In the genomic region with DNA sequence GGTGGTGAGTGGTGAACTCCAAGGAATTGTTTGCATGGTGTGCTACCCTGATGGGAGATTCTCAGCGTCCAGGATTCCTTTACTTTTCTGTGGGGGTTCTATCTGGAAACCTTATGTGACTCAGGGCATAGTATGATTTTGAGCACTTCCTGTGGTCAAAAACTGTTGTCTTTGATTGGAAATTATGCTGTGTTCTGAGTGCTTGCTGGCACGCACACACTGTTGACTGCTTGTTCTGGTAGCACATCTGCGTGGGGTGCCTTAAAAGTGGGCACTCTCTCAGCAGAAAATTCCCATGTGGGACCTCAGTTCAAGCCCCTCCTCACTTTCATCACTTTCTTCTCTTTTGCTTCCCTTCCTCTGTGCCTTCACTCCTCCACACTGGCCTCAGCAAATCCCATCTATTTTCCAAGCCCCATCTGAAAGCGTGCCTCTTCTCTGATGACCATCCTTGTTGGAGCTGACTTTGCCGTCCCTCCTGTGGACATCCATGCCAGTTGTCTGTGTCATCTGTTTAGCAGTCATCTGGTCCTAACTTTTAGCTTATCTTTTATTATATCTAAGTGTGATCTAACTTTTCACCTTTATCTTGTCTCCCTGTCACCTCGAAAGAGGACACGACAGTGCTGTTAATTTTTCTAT, we compare ENCODE assay signal across 11 cellular contexts. TPM values are rescaled to one million over a fixed set of nuclear protein-coding genes. Genes with fewer than 3 reads are reported as not detected.
DNase-seq lines count a peak whose midpoint lies in the region; ATAC-seq, FAIRE-seq and TF ChIP-seq lines count a peak whose summit lies in the region.
"Had no signal": no experiment of that assay in that cellular context is flagged by ENCODE, and none has a peak within 500 bp of the region (broad histone marks: within the 10 kb centered on the region; RNA-seq: fewer than 3 reads in every experiment).

No MANE protein-coding gene starts in this region.

- H3K4me3 Mint-ChIP-seq in activated naive CD4-positive, alpha-beta T cell treated with anti-CD3 and anti-CD28 coated beads, Interleukin-2, amount 10 ng/mL, durations not matched to agents 7 days and 5 days: no peak overlapping the region
- H3K4me3 Mint-ChIP-seq in T-cell: no peak overlapping the region
- no peak overlapping the region for H3K4me3 Mint-ChIP-seq in stimulated activated naive CD8-positive, alpha-beta T cell treated with anti-CD3 and anti-CD28 coated beads, Interleukin-15, Interleukin-2, amounts not matched to agents 100 ng/mL and 50 ng/mL, for 24 hours
- H3K4me3 Mint-ChIP-seq: CD14-positive monocyte, memory B cell had no signal

- peaks cover 31% of the 10 kb centered on the region for H3K4me1 Mint-ChIP-seq in activated naive CD4-positive, alpha-beta T cell treated with anti-CD3 and anti-CD28 coated beads, Interleukin-2, amount 10 ng/mL, durations not matched to agents 7 days and 5 days
- peaks cover 27 to 55% (median 52%) of the 10 kb centered on the region in 3 donors for H3K4me1 Mint-ChIP-seq in T-cell
- H3K4me1 Mint-ChIP-seq in stimulated activated naive CD8-positive, alpha-beta T cell treated with anti-CD3 and anti-CD28 coated beads, Interleukin-15, Interleukin-2, amounts not matched to agents 100 ng/mL and 50 ng/mL, for 24 hours (ENCODE audit: low read depth): peaks cover 56% of the 10 kb centered on the region

- POLR2A ChIA-PET in T-cell (lab: Charles Lee) (no interaction called here), endothelial cell of umbilical vein (lab: Charles Lee) (no interaction called here)

- CTCF ChIA-PET in activated naive CD4-positive, alpha-beta T cell treated with anti-CD3 and anti-CD28 coated beads, Interleukin-2, amount 10 ng/mL, durations not matched to agents 7 days and 5 days (lab: Charles Lee): no interaction called here
- CTCF ChIA-PET in T-cell (lab: Charles Lee): interaction anchor here in 1 of 2 donors (0.8 to 1.0 kb wide), 2 partner anchors 9 to 85 kb away, joined by 3 read pairs; no protein-coding TSS in a partner anchor
- CTCF ChIA-PET in endothelial cell of umbilical vein (lab: Charles Lee): interaction anchor here (0.9 kb wide), 1 partner anchor 28 kb away, joined by 3 read pairs; no protein-coding TSS in a partner anchor

- H3K27ac Mint-ChIP-seq in activated naive CD4-positive, alpha-beta T cell treated with anti-CD3 and anti-CD28 coated beads, Interleukin-2, amount 10 ng/mL, durations not matched to agents 7 days and 5 days: no peak overlapping the region
- peak overlapping the region; percentile 11 to 38 for H3K27ac Mint-ChIP-seq in T-cell
- peak overlapping the region; percentile 87 for H3K27ac Mint-ChIP-seq in stimulated activated naive CD8-positive, alpha-beta T cell treated with anti-CD3 and anti-CD28 coated beads, Interleukin-15, Interleukin-2, amounts not matched to agents 100 ng/mL and 50 ng/mL, for 24 hours
- H3K27ac Mint-ChIP-seq: memory B cell had no signal

- H3K4me3 ChIP-seq in endothelial cell of umbilical vein (replicated peaks in 1 of 3; ENCODE audit: insufficient read depth in 1 of 3, low read depth in 1 of 3, low read length in 3 of 3) (no peak overlapping the region), coronary artery (no peak overlapping the region), prostate gland (no peak overlapping the region)

- no peaks in the 10 kb centered on the region for H3K27me3 Mint-ChIP-seq in activated naive CD4-positive, alpha-beta T cell treated with anti-CD3 and anti-CD28 coated beads, Interleukin-2, amount 10 ng/mL, durations not matched to agents 7 days and 5 days
- no peaks in the 10 kb centered on the region for H3K27me3 Mint-ChIP-seq in T-cell
- H3K27me3 Mint-ChIP-seq in stimulated activated naive CD8-positive, alpha-beta T cell treated with anti-CD3 and anti-CD28 coated beads, Interleukin-15, Interleukin-2, amounts not matched to agents 100 ng/mL and 50 ng/mL, for 24 hours: no peaks in the 10 kb centered on the region
- H3K27me3 Mint-ChIP-seq: memory B cell had no signal

- WGBS in prostate gland: 82% methylated on average over 7 of the region's 7 CpGs

- TF ChIP-seq CTCF in endothelial cell of umbilical vein (IDR thresholded peaks at IDR 0.05; ENCODE audit: extremely low read depth in 1 of 2, insufficient read depth in 1 of 2, low read depth in 1 of 2, low read length in 2 of 2) (no peak), coronary artery (IDR thresholded peaks at IDR 0.05) (no peak), prostate gland (IDR thresholded peaks at IDR 0.05) (no peak)

- H3K9me3 ChIP-seq in endothelial cell of umbilical vein (replicated peaks; ENCODE audit: control insufficient read depth, insufficient read depth, low read length): no peaks in the 10 kb centered on the region
- no peaks in the 10 kb centered on the region for H3K9me3 ChIP-seq in prostate gland

- no peaks in the 10 kb centered on the region for H3K36me3 ChIP-seq in endothelial cell of umbilical vein (ENCODE audit: control insufficient read depth in 2 of 2, extremely low read depth in 1 of 2, insufficient read depth in 2 of 2, low read length in 2 of 2)
- H3K36me3 ChIP-seq in prostate gland: no peaks in the 10 kb centered on the region

- H4K20me1 ChIP-seq in endothelial cell of umbilical vein (replicated peaks; ENCODE audit: control insufficient read depth, extremely low read depth, insufficient read depth, low read length): no peaks in the 10 kb centered on the region

- peak overlapping the region; percentile 23 for H3K27ac ChIP-seq in endothelial cell of umbilical vein (ENCODE audit: insufficient read depth, low read depth, low read length)
- H3K27ac ChIP-seq in coronary artery: no peak overlapping the region
- H3K27ac ChIP-seq in prostate gland: no peak overlapping the region
- H3K27ac ChIP-seq: epithelial cell of prostate had no signal

- dilution Hi-C loops in endothelial cell of umbilical vein (cut with MboI; ENCODE audit: extremely low pct_ligation_motif_present, low sequenced_read_pairs): no loop called here

- peaks cover 3% of the 10 kb centered on the region for H3K79me2 ChIP-seq in endothelial cell of umbilical vein (ENCODE audit: control insufficient read depth, insufficient read depth, low read length)

- H3K9me1 ChIP-seq in endothelial cell of umbilical vein (replicated peaks; ENCODE audit: control insufficient read depth, extremely low read depth, insufficient read depth, low read length): no peaks in the 10 kb centered on the region

- no TSS peak for BruUV-seq in endothelial cell of umbilical vein (replicated peaks; lab: Mats Ljungman, UMichigan)

- no peaks in the 10 kb centered on the region for H3K9me3 Mint-ChIP-seq in activated naive CD4-positive, alpha-beta T cell treated with anti-CD3 and anti-CD28 coated beads, Interleukin-2, amount 10 ng/mL, durations not matched to agents 7 days and 5 days
- no peaks in the 10 kb centered on the region for H3K9me3 Mint-ChIP-seq in T-cell
- no peaks in the 10 kb centered on the region for H3K9me3 Mint-ChIP-seq in stimulated activated naive CD8-positive, alpha-beta T cell treated with anti-CD3 and anti-CD28 coated beads, Interleukin-15, Interleukin-2, amounts not matched to agents 100 ng/mL and 50 ng/mL, for 24 hours
- H3K9me3 Mint-ChIP-seq: memory B cell had no signal

- peaks cover 18% of the 10 kb centered on the region for H3K36me3 Mint-ChIP-seq in activated naive CD4-positive, alpha-beta T cell treated with anti-CD3 and anti-CD28 coated beads, Interleukin-2, amount 10 ng/mL, durations not matched to agents 7 days and 5 days
- H3K36me3 Mint-ChIP-seq in T-cell: peaks cover 18% of the 10 kb centered on the region
- H3K36me3 Mint-ChIP-seq in stimulated activated naive CD8-positive, alpha-beta T cell treated with anti-CD3 and anti-CD28 coated beads, Interleukin-15, Interleukin-2, amounts not matched to agents 100 ng/mL and 50 ng/mL, for 24 hours (ENCODE audit: low read depth): peaks cover 6% of the 10 kb centered on the region

- peak overlapping the region; percentile 1 for H3K4me2 ChIP-seq in endothelial cell of umbilical vein (ENCODE audit: insufficient read depth, low read length)

- H3K27me3 ChIP-seq in endothelial cell of umbilical vein (ENCODE audit: control insufficient read depth in 2 of 2, insufficient read depth in 2 of 2, low read length in 2 of 2) (no peaks in the 10 kb centered on the region), prostate gland (replicated peaks; ENCODE audit: insufficient read depth) (no peaks in the 10 kb centered on the region)

- FAIRE-seq in endothelial cell of umbilical vein (lab: Jason Lieb, UNC): peak; percentile 90

- intact Hi-C loops in endothelial cell of umbilical vein (cut with micrococcal nuclease): no loop called here
- intact Hi-C loops in left colon (cut with DNase I, micrococcal nuclease): no loop called here
- intact Hi-C loops in prostate gland (cut with DNase I): no loop called here

- peak; percentile 39 for DNase-seq in activated naive CD4-positive, alpha-beta T cell treated with Interleukin-2 at 50 U/mL for 16 hours
- DNase-seq in activated naive CD4-positive, alpha-beta T cell treated with anti-CD3 and anti-CD28 coated beads, Interleukin-2, amount 10 ng/mL, durations not matched to agents 7 days and 5 days: no peak
- DNase-seq in T-cell: no peak
- DNase-seq in endothelial cell of umbilical vein (ENCODE audit: low read depth, low spot score): peak; percentile 46
- no peak for DNase-seq in coronary artery (ENCODE audit: low spot score)
- no peak for DNase-seq in left colon
- DNase-seq in prostate gland (ENCODE audit: low spot score): no peak

- TF ChIP-seq POLR2A in endothelial cell of umbilical vein (IDR thresholded peaks at IDR 0.05; ENCODE audit: low read depth, low read length): no peak
- TF ChIP-seq POLR2A in prostate gland (IDR thresholded peaks at IDR 0.05): no peak

- no peak overlapping the region for H3K9ac ChIP-seq in endothelial cell of umbilical vein (replicated peaks; ENCODE audit: extremely low read depth, insufficient read depth, low read length)

- H3K4me1 ChIP-seq in endothelial cell of umbilical vein (ENCODE audit: control insufficient read depth, extremely low read depth, insufficient read depth, low read length) (peaks cover 14% of the 10 kb centered on the region), prostate gland (replicated peaks) (no peaks in the 10 kb centered on the region)

- no peak overlapping the region for H2AFZ ChIP-seq in endothelial cell of umbilical vein (ENCODE audit: low read depth, low read length)

- no peak for ATAC-seq in T-cell (replicated peaks in 1 of 4)
- ATAC-seq in left colon: no peak

RNA-seq across cellular contexts. Expression of gene NPAS1, which starts 56.4 kb away (rescaled TPM):
- 1 to 10 TPM in 1 of 5 donors, under 1 TPM in 3, not detected in 1; 0.36 to 1.1 (median 0.59) TPM for total RNA-seq in T-cell
- 0.62 TPM in 1 of 2 replicates, not detected in the other for total RNA-seq in endothelial cell of umbilical vein
- 0.18 and 0.40 TPM in 2 replicates for polyA plus RNA-seq in endothelial cell of umbilical vein
- polyA plus RNA-seq in endothelial cell of umbilical vein (2011; cell fraction: cytosol; rRNA removed): 0.13 and 0.24 TPM in 2 replicates
- 0.20 and 0.24 TPM in 2 replicates for polyA plus RNA-seq in endothelial cell of umbilical vein (2011; cell fraction: nucleus; rRNA removed)
- polyA plus RNA-seq in endothelial cell of umbilical vein (2012): 0.20 and 0.67 TPM in 2 replicates
- not detected in 2 replicates for polyA minus RNA-seq in endothelial cell of umbilical vein
- polyA minus RNA-seq in endothelial cell of umbilical vein (2011; cell fraction: cytosol; rRNA and poly(A)+ RNA removed): 1.5 TPM
- polyA minus RNA-seq in endothelial cell of umbilical vein (2011; cell fraction: nucleus; rRNA and poly(A)+ RNA removed): not detected in 2 replicates
- 1 to 10 TPM in 1 of 2 donors, under 1 TPM in 1; 0.37 to 1.6 TPM for total RNA-seq in left colon
- total RNA-seq in prostate gland: under 1 TPM; 0.27 to 0.51 TPM
- polyA plus RNA-seq: CD14-positive monocyte had no signal

Comparison
In these comparisons a context has a peak if more than half of its experiments do, and no peak if none do; other contexts are left out.
1. DNase-seq: peak in activated naive CD4-positive, alpha-beta T cell treated with Interleukin-2 at 50 U/mL for 16 hours (single experiment) and endothelial cell of umbilical vein (single experiment); none in activated naive CD4-positive, alpha-beta T cell treated with anti-CD3 and anti-CD28 coated beads, Interleukin-2, amount 10 ng/mL, durations not matched to agents 7 days and 5 days (single experiment), T-cell (0 of 34), coronary artery (single experiment), left colon (0 of 2) and prostate gland (single experiment).